ENCODE assay signal across 16 cellular contexts in genomic region chr2:42556351-42556890, GRCh38.
"Had no signal": no experiment of that assay in that cellular context is flagged by ENCODE, and none has a peak within 500 bp of the region (broad histone marks: within the 10 kb centered on the region; RNA-seq: fewer than 3 reads in every experiment).

No MANE protein-coding gene starts in this region.

- H3K27me3 ChIP-seq: adrenal gland, upper lobe of left lung had no signal

- H3K4me3 ChIP-seq: adrenal gland, upper lobe of left lung had no signal

- ATAC-seq: effector memory CD8-positive, alpha-beta T cell had no signal

- H3K9me3 Mint-ChIP-seq: activated T-helper 2 cell treated with anti-CD3 and anti-CD28 coated beads, Interferon-gamma antibody, Interleukin-2, Interleukin-4, amounts not matched to agents 10 μg/mL and 5 μg/mL and 100 μg/mL, durations not matched to agents 14 hours and 24 hours and 36 hours; effector memory CD8-positive, alpha-beta T cell; T-helper 2 cell treated with Interferon-gamma antibody and Interleukin-4, amounts not matched to agents 5 μg/mL and 100 μg/mL, for 36 hours had no signal

- H3K9ac ChIP-seq: parathyroid adenoma had no signal

- H3K79me2 ChIP-seq: parathyroid adenoma had no signal

- H3K27ac ChIP-seq: adrenal gland, epithelial cell of prostate, neutrophil, parathyroid adenoma, upper lobe of left lung had no signal

- H2AFZ ChIP-seq: parathyroid adenoma had no signal

- DNase-seq: activated CD4-positive, alpha-beta T cell treated with anti-CD3 and anti-CD28 coated beads, Interleukin-2, amount 50 U/mL, for 4 hours; activated CD4-positive, CD25-positive, alpha-beta regulatory T cell treated with anti-CD3 and anti-CD28 coated beads, Interleukin-2, amount 50 U/mL, for 72 hours; activated naive CD4-positive, alpha-beta T cell treated with anti-CD3 and anti-CD28 coated beads, Interleukin-2, amount 50 U/mL, for 16 hours; adrenal gland; dermis blood vessel endothelial cell; effector memory CD8-positive, alpha-beta T cell; foreskin melanocyte; head of caudate nucleus; stimulated activated CD4-positive, alpha-beta T cell treated with anti-CD3 and anti-CD28 coated beads, Interleukin-2, amount 100 ng/mL, for 48 hours; stimulated activated naive CD4-positive, alpha-beta T cell treated with Interleukin-2 at 50 U/mL for 16 hours; upper lobe of left lung had no signal

- H3K27ac Mint-ChIP-seq: activated T-helper 2 cell treated with anti-CD3 and anti-CD28 coated beads, Interferon-gamma antibody, Interleukin-2, Interleukin-4, amounts not matched to agents 10 μg/mL and 5 μg/mL and 100 μg/mL, durations not matched to agents 14 hours and 24 hours and 36 hours; effector memory CD8-positive, alpha-beta T cell; T-helper 2 cell treated with Interferon-gamma antibody and Interleukin-4, amounts not matched to agents 5 μg/mL and 100 μg/mL, for 36 hours had no signal

- H3K36me3 ChIP-seq: adrenal gland, neutrophil, upper lobe of left lung had no signal

- H3K4me1 ChIP-seq: adrenal gland, parathyroid adenoma, upper lobe of left lung had no signal

- H3K4me3 Mint-ChIP-seq: effector memory CD8-positive, alpha-beta T cell; T-helper 2 cell treated with Interferon-gamma antibody and Interleukin-4, amounts not matched to agents 5 μg/mL and 100 μg/mL, for 36 hours had no signal

- H3K9me3 ChIP-seq: adrenal gland, neutrophil, upper lobe of left lung had no signal
